In the genomic region with DNA sequence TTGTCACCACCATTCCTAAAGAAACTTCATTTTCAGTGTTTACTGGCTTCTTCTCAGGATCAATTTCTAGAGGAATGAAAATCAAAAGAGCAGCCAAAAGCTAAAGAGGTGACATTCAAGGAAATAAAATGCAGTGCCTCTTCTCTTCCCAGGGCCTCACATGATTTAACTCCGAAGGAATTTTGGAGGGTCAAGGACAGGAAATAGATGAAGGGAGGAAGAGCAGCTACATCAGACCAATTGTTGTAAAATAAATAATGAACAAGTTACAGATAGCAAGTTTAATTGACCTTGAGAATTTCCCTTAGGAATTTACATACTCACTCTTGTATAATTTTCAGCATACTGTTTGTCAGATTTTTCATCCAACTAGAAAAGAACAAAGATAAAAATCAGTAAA, we compare ENCODE assay signal across 13 cellular contexts.
A peak's percentile ranks its signal among the peaks of the same experiment; 100 is the strongest.
DNase-seq lines count a peak whose midpoint lies in the region; ATAC-seq and TF ChIP-seq lines count a peak whose summit lies in the region.
"Had no signal": no experiment of that assay in that cellular context is flagged by ENCODE, and none has a peak within 500 bp of the region (broad histone marks: within the 10 kb centered on the region; RNA-seq: fewer than 3 reads in every experiment).

No MANE protein-coding gene starts in this region.

- no peaks in the 10 kb centered on the region for H3K27me3 ChIP-seq in RWPE2 (ENCODE audit: insufficient read depth, poor library complexity, severe bottlenecking)
- H3K27me3 ChIP-seq: gastrocnemius medialis, Peyer's patch had no signal

- peaks cover 14% of the 10 kb centered on the region for H3K4me1 ChIP-seq in RWPE2 (ENCODE audit: insufficient read depth, poor library complexity, severe bottlenecking)
- H3K4me1 ChIP-seq: gastrocnemius medialis, Peyer's patch had no signal

- ATAC-seq in RWPE2 (ENCODE audit: low read depth): peak; percentile 31; the same call in 1 of the 3 replicates
- ATAC-seq: gastrocnemius medialis had no signal

- peaks cover 36% of the 10 kb centered on the region for H3K36me3 ChIP-seq in RWPE2 (ENCODE audit: low read depth)

- peak overlapping the region; percentile 26 for H3K27ac ChIP-seq in RWPE2 (ENCODE audit: poor library complexity, severe bottlenecking)
- H3K27ac ChIP-seq: Peyer's patch had no signal

- DNase-seq in Caki2 (ENCODE audit: low read depth): peak; percentile 18
- DNase-seq in RWPE2 (ENCODE audit: low spot score): no peak
- DNase-seq in foreskin fibroblast: peak; percentile 74 to 79
- DNase-seq in non-pigmented ciliary epithelial cell (ENCODE audit: low read depth): peak; percentile 32
- DNase-seq in HK-2 (ENCODE audit: unreplicated experiment): no peak
- DNase-seq in GOT3 (lab: John Stamatoyannopoulos, UW): no peak
- DNase-seq in NK-92 (lab: John Stamatoyannopoulos, UW; ENCODE audit: unreplicated experiment): no peak
- DNase-seq in DMS153 (lab: John Stamatoyannopoulos, UW): no peak
- DNase-seq: DMS 273 treated with DMSO at 0.1 percent for 48 hours; gastrocnemius medialis; Peyer's patch; stimulated activated CD4-positive, alpha-beta T cell treated with anti-CD3 and anti-CD28 coated beads, Interleukin-15, amount 100 ng/mL, for 24 hours; stimulated activated naive CD4-positive, alpha-beta T cell treated with Interleukin-2 at 50 U/mL for 16 hours had no signal

- in situ Hi-C loops in Caki2 (cut with HindIII; ENCODE audit: low pct_unique_long_range_greater_than_20kb, low sequenced_read_pairs): no loop called here

- no peak overlapping the region for H3K4me3 ChIP-seq in RWPE2 (ENCODE audit: severe bottlenecking)
- no peak overlapping the region for H3K4me3 ChIP-seq in foreskin fibroblast (ENCODE audit: low read depth in 1 of 2, low read length in 2 of 2)
- H3K4me3 ChIP-seq: gastrocnemius medialis, Peyer's patch had no signal

- no peak for TF ChIP-seq CTCF in RWPE2 (IDR thresholded peaks at IDR 0.05; ENCODE audit: poor library complexity, severe bottlenecking)
- TF ChIP-seq CTCF in foreskin fibroblast (IDR thresholded peaks at IDR 0.05; ENCODE audit: low read depth, low read length): no peak

- H3K9me3 ChIP-seq in RWPE2 (ENCODE audit: severe bottlenecking): no peaks in the 10 kb centered on the region
- H3K9me3 ChIP-seq: gastrocnemius medialis, Peyer's patch had no signal

Comparison
In these comparisons a context has a peak if more than half of its experiments do, and no peak if none do; other contexts are left out.
1. DNase-seq: peak in Caki2 (single experiment), foreskin fibroblast (2 of 2) and non-pigmented ciliary epithelial cell (single experiment); none in RWPE2 (single experiment), HK-2 (single experiment), GOT3 (single experiment), NK-92 (single experiment) and DMS153 (single experiment).